ENCODE assay signal across 27 cellular contexts in genomic region chr20:51409192-51409875, GRCh38.
DNase-seq lines count a peak whose midpoint lies in the region; ATAC-seq, FAIRE-seq and TF ChIP-seq lines count a peak whose summit lies in the region.
"Had no signal": no experiment of that assay in that cellular context is flagged by ENCODE, and none has a peak within 500 bp of the region (broad histone marks: within the 10 kb centered on the region; RNA-seq: fewer than 3 reads in every experiment).

No MANE protein-coding gene starts in this region.

- H2AK5ac ChIP-seq in trophoblast cell (ENCODE audit: low read length), result peak overlapping the region; percentile 7

- peaks cover 75% of the 10 kb centered on the region for H3K4me1 Mint-ChIP-seq in activated CD4-positive, alpha-beta T cell treated with anti-CD3 and anti-CD28 coated beads for 36 hours
- peaks cover 77% of the 10 kb centered on the region for H3K4me1 Mint-ChIP-seq in activated naive CD8-positive, alpha-beta T cell treated with anti-CD3 and anti-CD28 coated beads, Interleukin-2, amount 50 U/mL, for 24 hours
- no peaks in the 10 kb centered on the region for H3K4me1 Mint-ChIP-seq in MCF 10A (ENCODE audit: insufficient read depth, unreplicated experiment)

- H3K36me3 ChIP-seq in trophoblast cell (ENCODE audit: control insufficient read depth in 1 of 2, insufficient read depth in 2 of 2, low read length in 2 of 2), result peaks cover 2 to 6% of the 10 kb centered on the region in 2 experiments
- H3K36me3 ChIP-seq: SJSA1, uterus had no signal

- H3K9ac ChIP-seq in trophoblast cell (ENCODE audit: low read length), result no peak overlapping the region

- peak overlapping the region; percentile 17 for H2BK12ac ChIP-seq in trophoblast cell (ENCODE audit: low read length)

- H3K27ac ChIP-seq in trophoblast cell (ENCODE audit: low read depth, low read length), result no peak overlapping the region
- H3K27ac ChIP-seq: body of pancreas, epithelial cell of prostate, pancreas, SJSA1, suprapubic skin, uterus had no signal

- H3K14ac ChIP-seq in trophoblast cell (ENCODE audit: low read length), result no peak overlapping the region

- peak; percentile 82 for FAIRE-seq in HTR-8/SVneo (lab: Jason Lieb, UNC)
- FAIRE-seq: pancreas had no signal

- H3K4me3 ChIP-seq in trophoblast cell (ENCODE audit: low read depth, low read length), result no peak overlapping the region
- H3K4me3 ChIP-seq: body of pancreas, mucosa of descending colon, pancreas, SJSA1, suprapubic skin, uterus had no signal

- WGBS in trophoblast cell (ENCODE audit: extremely low coverage, insufficient coverage, insufficient read length), result no CpG with 5 or more reads among the region's 10 CpGs

- peaks cover 19% of the 10 kb centered on the region in 2 experiments for H3K4me1 ChIP-seq in trophoblast cell (ENCODE audit: control insufficient read depth in 1 of 2, insufficient read depth in 2 of 2, low read length in 2 of 2)
- H3K4me1 ChIP-seq: body of pancreas, pancreas, SJSA1 had no signal

- H4K12ac ChIP-seq in trophoblast cell (ENCODE audit: low read depth, low read length), result no peak overlapping the region

- H2BK5ac ChIP-seq in trophoblast cell (ENCODE audit: low read depth, low read length, poor library complexity), result no peak overlapping the region

- peaks cover 2% of the 10 kb centered on the region for H3K9me3 ChIP-seq in trophoblast cell (ENCODE audit: insufficient read depth, low read depth, low read length)
- H3K9me3 ChIP-seq: body of pancreas, mucosa of descending colon, pancreas, suprapubic skin, uterus had no signal

- intact Hi-C loops in activated CD4-positive, alpha-beta T cell treated with anti-CD3 and anti-CD28 coated beads for 36 hours (cut with DNase I, micrococcal nuclease), result no loop called here
- intact Hi-C loops in MCF 10A (cut with micrococcal nuclease), result no loop called here

- no peak overlapping the region for H3K4me2 ChIP-seq in trophoblast cell (ENCODE audit: low read length)

- H3K27ac Mint-ChIP-seq in activated CD4-positive, alpha-beta T cell treated with anti-CD3 and anti-CD28 coated beads for 36 hours, result peak overlapping the region; percentile 63
- peak overlapping the region; percentile 80 for H3K27ac Mint-ChIP-seq in activated naive CD8-positive, alpha-beta T cell treated with anti-CD3 and anti-CD28 coated beads, Interleukin-2, amount 50 U/mL, for 24 hours
- H3K27ac Mint-ChIP-seq in MCF 10A (ENCODE audit: low read depth, unreplicated experiment), result no peak overlapping the region
- H3K27ac Mint-ChIP-seq: stimulated activated memory B cell treated with anti-CD40 and anti-IgM and Interleukin-4, amounts not matched to agents 10 μg/mL and 1 μg/mL and 100 μg/mL, for 72 hours had no signal

- no peaks in the 10 kb centered on the region for H3K9me3 Mint-ChIP-seq in activated CD4-positive, alpha-beta T cell treated with anti-CD3 and anti-CD28 coated beads for 36 hours (ENCODE audit: low read depth)
- peaks cover 6% of the 10 kb centered on the region for H3K9me3 Mint-ChIP-seq in activated naive CD8-positive, alpha-beta T cell treated with anti-CD3 and anti-CD28 coated beads, Interleukin-2, amount 50 U/mL, for 24 hours
- H3K9me3 Mint-ChIP-seq in MCF 10A (ENCODE audit: unreplicated experiment), result no peaks in the 10 kb centered on the region
- H3K9me3 Mint-ChIP-seq: stimulated activated memory B cell treated with anti-CD40 and anti-IgM and Interleukin-4, amounts not matched to agents 10 μg/mL and 1 μg/mL and 100 μg/mL, for 72 hours had no signal

- TF ChIP-seq CTCF in MCF 10A (IDR thresholded peaks at IDR 0.05; ENCODE audit: unreplicated experiment), result no peak

- no peak overlapping the region for H3K23ac ChIP-seq in trophoblast cell (ENCODE audit: low read length)

- H4K8ac ChIP-seq in trophoblast cell (ENCODE audit: low read depth, low read length), result no peak overlapping the region

- POLR2A ChIA-PET in activated CD4-positive, alpha-beta T cell treated with anti-CD3 and anti-CD28 coated beads for 36 hours (lab: Charles Lee), result no interaction called here
- POLR2A ChIA-PET in MCF 10A (lab: Yijun Ruan, JAX), result no interaction called here

- peak overlapping the region; percentile 7 for H3K18ac ChIP-seq in trophoblast cell (ENCODE audit: low read length)

- no peak overlapping the region for H3K4me3 Mint-ChIP-seq in activated CD4-positive, alpha-beta T cell treated with anti-CD3 and anti-CD28 coated beads for 36 hours
- no peak overlapping the region for H3K4me3 Mint-ChIP-seq in activated naive CD8-positive, alpha-beta T cell treated with anti-CD3 and anti-CD28 coated beads, Interleukin-2, amount 50 U/mL, for 24 hours
- no peak overlapping the region for H3K4me3 Mint-ChIP-seq in MCF 10A (ENCODE audit: unreplicated experiment)
- H3K4me3 Mint-ChIP-seq: CD4-positive, CD25-positive, alpha-beta regulatory T cell; stimulated activated memory B cell treated with anti-CD40 and anti-IgM and Interleukin-4, amounts not matched to agents 10 μg/mL and 1 μg/mL and 100 μg/mL, for 72 hours had no signal

- no peaks in the 10 kb centered on the region for H3K27me3 ChIP-seq in trophoblast cell (ENCODE audit: insufficient read depth, low read length)
- H3K27me3 ChIP-seq: body of pancreas, pancreas, SJSA1, suprapubic skin, uterus had no signal

- H3K79me2 ChIP-seq in trophoblast cell (ENCODE audit: control insufficient read depth, insufficient read depth, low read length, poor library complexity), result peaks cover 2% of the 10 kb centered on the region

- peaks cover 30% of the 10 kb centered on the region for H3K79me1 ChIP-seq in trophoblast cell (ENCODE audit: low read length)

- CTCF ChIA-PET in activated CD4-positive, alpha-beta T cell treated with anti-CD3 and anti-CD28 coated beads for 36 hours (lab: Charles Lee), result no interaction called here
- CTCF ChIA-PET in MCF 10A (lab: Yijun Ruan, JAX), result interaction anchor here (0.8 to 1.4 kb wide), 3 partner anchors 23 to 185 kb away, joined by 3 read pairs; no protein-coding TSS in a partner anchor

- BruUV-seq in MCF 10A (replicated peaks; lab: Mats Ljungman, UMichigan), result no TSS peak

- no peak overlapping the region for H2AFZ ChIP-seq in trophoblast cell (ENCODE audit: insufficient read depth, low read length, poor library complexity)

- no peak for DNase-seq in activated CD4-positive, alpha-beta T cell treated with anti-CD3 and anti-CD28 coated beads for 36 hours
- no peak for DNase-seq in activated CD4-positive, alpha-beta T cell treated with anti-CD3 and anti-CD28 coated beads, Interleukin-2, amount 50 U/mL, for 4 hours
- DNase-seq in HTR-8/SVneo (ENCODE audit: insufficient read length, low spot score), result no peak
- no peak for DNase-seq in activated naive CD8-positive, alpha-beta T cell treated with anti-CD3 and anti-CD28 coated beads, Interleukin-2, amount 50 U/mL, for 24 hours
- no peak for DNase-seq in trophoblast cell
- DNase-seq in AG08395 (ENCODE audit: low spot score), result no peak
- DNase-seq in MCF 10A (ENCODE audit: unreplicated experiment), result no peak
- no peak for DNase-seq in SKM-1 treated with dmso at 0.1 percent for 144 hours (lab: John Stamatoyannopoulos, UW; ENCODE audit: unreplicated experiment)
- DNase-seq: 8988T; activated CD4-positive, alpha-beta T cell treated with anti-CD3 and anti-CD28 coated beads for 1 hour; activated effector memory CD4-positive, alpha-beta T cell treated with anti-CD3 and anti-CD28 coated beads, Interleukin-2, amount 50 U/mL, for 16 hours; CD4-positive, CD25-positive, alpha-beta regulatory T cell; DMS153; glutamatergic neuron; GOT3; mucosa of descending colon; NCI-H446; pancreas; RPMI8226; stimulated activated CD4-positive, alpha-beta T cell treated with anti-CD3 and anti-CD28 coated beads, Interleukin-4, amount 100 ng/mL, for 24 hours; uterus had no signal

- no peak overlapping the region for H2BK120ac ChIP-seq in trophoblast cell (ENCODE audit: insufficient read depth, low read length, poor library complexity)

- peaks cover 64% of the 10 kb centered on the region for H3K36me3 Mint-ChIP-seq in activated CD4-positive, alpha-beta T cell treated with anti-CD3 and anti-CD28 coated beads for 36 hours (ENCODE audit: low read depth)
- H3K36me3 Mint-ChIP-seq in activated naive CD8-positive, alpha-beta T cell treated with anti-CD3 and anti-CD28 coated beads, Interleukin-2, amount 50 U/mL, for 24 hours (ENCODE audit: low read depth), result peaks cover 66% of the 10 kb centered on the region
- H3K36me3 Mint-ChIP-seq in MCF 10A (ENCODE audit: insufficient read depth, unreplicated experiment), result peaks cover 6% of the 10 kb centered on the region

- peak overlapping the region; percentile 29 for H4K91ac ChIP-seq in trophoblast cell (ENCODE audit: low read depth, low read length)

- H3K4ac ChIP-seq in trophoblast cell (ENCODE audit: low read depth, low read length), result no peak overlapping the region

- no peak for ATAC-seq in activated CD4-positive, alpha-beta T cell treated with anti-CD3 and anti-CD28 coated beads for 36 hours
- ATAC-seq in activated naive CD8-positive, alpha-beta T cell treated with anti-CD3 and anti-CD28 coated beads, Interleukin-2, amount 50 U/mL, for 24 hours, result no peak
- ATAC-seq: body of pancreas; mucosa of descending colon; pancreas; right cardiac atrium; stimulated activated memory B cell treated with anti-CD40 and anti-IgM and Interleukin-4, amounts not matched to agents 10 μg/mL and 1 μg/mL and 100 μg/mL, for 72 hours had no signal

- no peaks in the 10 kb centered on the region for H3K27me3 Mint-ChIP-seq in activated CD4-positive, alpha-beta T cell treated with anti-CD3 and anti-CD28 coated beads for 36 hours
- no peaks in the 10 kb centered on the region for H3K27me3 Mint-ChIP-seq in activated naive CD8-positive, alpha-beta T cell treated with anti-CD3 and anti-CD28 coated beads, Interleukin-2, amount 50 U/mL, for 24 hours
- H3K27me3 Mint-ChIP-seq in MCF 10A (ENCODE audit: insufficient read depth, unreplicated experiment), result no peaks in the 10 kb centered on the region
- H3K27me3 Mint-ChIP-seq: CD4-positive, CD25-positive, alpha-beta regulatory T cell; stimulated activated memory B cell treated with anti-CD40 and anti-IgM and Interleukin-4, amounts not matched to agents 10 μg/mL and 1 μg/mL and 100 μg/mL, for 72 hours had no signal
